Comparison of ENCODE assay signal across 12 cellular contexts in genomic region chr15:84823580-84823878, GRCh38.
"Had no signal": no experiment of that assay in that cellular context is flagged by ENCODE, and none has a peak within 500 bp of the region (broad histone marks: within the 10 kb centered on the region; RNA-seq: fewer than 3 reads in every experiment).

No MANE protein-coding gene starts in this region.

- DNase-seq: activated CD4-positive, alpha-beta T cell treated with anti-CD3 and anti-CD28 coated beads for 36 hours; activated CD8-positive, alpha-beta memory T cell treated with anti-CD3 and anti-CD28 coated beads, Interleukin-2, amount 50 U/mL, for 4 hours; activated CD8-positive, alpha-beta T cell treated with anti-CD3 and anti-CD28 coated beads for 36 hours; activated gamma-delta T cell treated with Interleukin-2 at 50 U/mL for 16 hours; activated naive CD8-positive, alpha-beta T cell treated with anti-CD3 and anti-CD28 coated beads for 36 hours; activated T-cell treated with anti-CD3 and anti-CD28 coated beads, Interleukin-2, amount 50 U/mL, for 72 hours; nephron progenitor cell; T-cell; trophoblast cell had no signal

- H3K9me3 Mint-ChIP-seq: activated CD8-positive, alpha-beta T cell treated with anti-CD3 and anti-CD28 coated beads for 36 hours; activated naive CD8-positive, alpha-beta T cell treated with anti-CD3 and anti-CD28 coated beads for 36 hours; activated T-cell treated with anti-CD3 and anti-CD28 coated beads, Interleukin-2, amount 50 U/mL, for 72 hours; nephron progenitor cell; T-cell had no signal

- H3K27ac Mint-ChIP-seq: activated CD4-positive, alpha-beta T cell treated with anti-CD3 and anti-CD28 coated beads for 36 hours; activated CD8-positive, alpha-beta T cell treated with anti-CD3 and anti-CD28 coated beads for 36 hours; activated naive CD8-positive, alpha-beta T cell treated with anti-CD3 and anti-CD28 coated beads for 36 hours; activated T-cell treated with anti-CD3 and anti-CD28 coated beads, Interleukin-2, amount 50 U/mL, for 72 hours; nephron progenitor cell; T-cell had no signal

- H3K36me3 Mint-ChIP-seq: activated naive CD8-positive, alpha-beta T cell treated with anti-CD3 and anti-CD28 coated beads for 36 hours; T-cell had no signal

- ATAC-seq: activated CD4-positive, alpha-beta T cell treated with anti-CD3 and anti-CD28 coated beads for 36 hours; activated CD8-positive, alpha-beta T cell treated with anti-CD3 and anti-CD28 coated beads for 36 hours; activated T-cell treated with anti-CD3 and anti-CD28 coated beads, Interleukin-2, amount 50 U/mL, for 72 hours; T-cell had no signal

- H3K27me3 Mint-ChIP-seq: activated CD4-positive, alpha-beta T cell treated with anti-CD3 and anti-CD28 coated beads for 36 hours; activated CD8-positive, alpha-beta T cell treated with anti-CD3 and anti-CD28 coated beads for 36 hours; activated naive CD8-positive, alpha-beta T cell treated with anti-CD3 and anti-CD28 coated beads for 36 hours had no signal

- H3K4me3 Mint-ChIP-seq: activated CD4-positive, alpha-beta T cell treated with anti-CD3 and anti-CD28 coated beads for 36 hours; activated CD8-positive, alpha-beta T cell treated with anti-CD3 and anti-CD28 coated beads for 36 hours; activated naive CD8-positive, alpha-beta T cell treated with anti-CD3 and anti-CD28 coated beads for 36 hours; activated T-cell treated with anti-CD3 and anti-CD28 coated beads, Interleukin-2, amount 50 U/mL, for 72 hours; nephron progenitor cell; T-cell had no signal

- H3K27ac ChIP-seq: SK-N-MC, skin epidermis, VCaP had no signal

- H3K4me1 Mint-ChIP-seq: activated naive CD8-positive, alpha-beta T cell treated with anti-CD3 and anti-CD28 coated beads for 36 hours had no signal

- H3K4me3 ChIP-seq: SK-N-MC, skin epidermis had no signal
